In the genomic region with DNA sequence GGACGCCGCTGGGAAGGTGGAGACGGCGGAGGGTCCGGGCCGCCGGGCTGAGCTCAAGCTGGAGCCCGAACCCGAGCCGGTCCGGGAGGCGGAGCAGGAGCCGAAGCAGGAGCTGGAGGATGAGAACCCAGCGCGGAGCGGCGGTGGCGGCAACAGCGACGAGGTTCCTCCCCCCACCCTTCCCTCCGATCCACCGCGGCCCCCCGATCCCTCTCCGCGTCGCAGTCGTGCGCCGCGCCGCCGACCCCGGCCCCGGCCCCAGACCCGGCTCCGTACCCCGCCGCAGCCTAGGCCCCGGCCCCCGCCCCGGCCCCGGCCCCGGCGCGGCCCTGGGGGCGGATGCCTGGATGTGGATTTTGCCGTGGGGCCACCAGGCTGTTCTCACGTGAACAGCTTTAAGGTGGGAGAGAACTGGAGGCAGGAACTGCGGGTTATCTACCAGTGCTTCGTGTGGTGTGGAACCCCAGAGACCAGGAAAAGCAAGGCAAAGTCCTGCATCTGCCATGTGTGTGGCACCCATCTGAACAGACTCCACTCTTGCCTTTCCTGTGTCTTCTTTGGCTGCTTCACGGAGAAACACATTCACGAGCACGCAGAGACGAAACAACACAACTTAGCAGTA, we compare ENCODE assay signal across 8 cellular contexts. TPM values are rescaled to one million over a fixed set of nuclear protein-coding genes. Genes with fewer than 3 reads are reported as not detected.
DNase-seq lines count a peak whose midpoint lies in the region; ATAC-seq and TF ChIP-seq lines count a peak whose summit lies in the region.

No MANE protein-coding gene starts in this region.

- H3K27me3 Mint-ChIP-seq in CD4-positive, CD25-positive, alpha-beta regulatory T cell = no peaks in the 10 kb centered on the region
- H3K27me3 Mint-ChIP-seq in nephron (ENCODE audit: low read depth) = no peaks in the 10 kb centered on the region

- no peaks in the 10 kb centered on the region for H3K36me3 ChIP-seq in CD4-positive, CD25-positive, alpha-beta regulatory T cell (ENCODE audit: control insufficient read depth, insufficient read depth, low read length)
- H3K36me3 ChIP-seq in HAP-1 (replicated peaks) = no peaks in the 10 kb centered on the region; the same call in 1 of the 2 replicates

- H3K4me3 ChIP-seq in CD4-positive, CD25-positive, alpha-beta regulatory T cell (ENCODE audit: low read depth, low read length) = peak overlapping the region; percentile 78
- peak overlapping the region; percentile 65 for H3K4me3 ChIP-seq in HAP-1
- H3K4me3 ChIP-seq in epithelial cell of proximal tubule (ENCODE audit: low read depth, low read length) = peak overlapping the region; percentile 58

- TF ChIP-seq CTCF in RWPE1 (conservative IDR thresholded peaks at IDR 0.05; ENCODE audit: low read depth) (no peak), epithelial cell of proximal tubule (conservative IDR thresholded peaks at IDR 0.05; ENCODE audit: low read depth, low read length) (no peak), nephron (IDR thresholded peaks at IDR 0.05; ENCODE audit: unreplicated experiment in 3 of 3) (no peak), GM20000 (IDR thresholded peaks at IDR 0.05; ENCODE audit: extremely low read depth, missing control alignments) (no peak)

- no peaks in the 10 kb centered on the region for H3K27me3 ChIP-seq in CD4-positive, CD25-positive, alpha-beta regulatory T cell (ENCODE audit: control insufficient read depth, insufficient read depth, low read length)
- H3K27me3 ChIP-seq in HAP-1 (ENCODE audit: low read depth) = no peaks in the 10 kb centered on the region

- H3K4me1 ChIP-seq in CD4-positive, CD25-positive, alpha-beta regulatory T cell (ENCODE audit: control insufficient read depth, insufficient read depth, low read length, poor library complexity, severe bottlenecking) = peaks cover 11% of the 10 kb centered on the region
- peaks cover 8% of the 10 kb centered on the region for H3K4me1 ChIP-seq in HAP-1

- H3K36me3 Mint-ChIP-seq in CD4-positive, CD25-positive, alpha-beta regulatory T cell = no peaks in the 10 kb centered on the region
- peaks cover 35% of the 10 kb centered on the region for H3K36me3 Mint-ChIP-seq in nephron (ENCODE audit: low read depth)

- peak overlapping the region; percentile 58 for H3K27ac ChIP-seq in CD4-positive, CD25-positive, alpha-beta regulatory T cell (ENCODE audit: insufficient read depth, low read length, poor library complexity, severe bottlenecking)
- H3K27ac ChIP-seq in RWPE1 = peak overlapping the region; percentile 77

- in situ Hi-C loops in HAP-1 (cut with MboI; ENCODE audit: low sequenced_read_pairs) = no loop called here

- peak overlapping the region; percentile 85 to 94 (median 90) for H3K4me3 Mint-ChIP-seq in CD4-positive, CD25-positive, alpha-beta regulatory T cell
- H3K4me3 Mint-ChIP-seq in nephron = peak overlapping the region; percentile 81 to 93 (median 90)

- ATAC-seq in CD4-positive, CD25-positive, alpha-beta regulatory T cell (ENCODE audit: low read depth in 2 of 2) = no peak

- H3K9me3 ChIP-seq in CD4-positive, CD25-positive, alpha-beta regulatory T cell (ENCODE audit: control insufficient read depth in 2 of 2, low read length in 2 of 2) = no peaks in the 10 kb centered on the region
- no peaks in the 10 kb centered on the region; the same call in 1 of the 2 replicates for H3K9me3 ChIP-seq in HAP-1

- peak in 1 of 3 donors; percentile 16 for DNase-seq in CD4-positive, CD25-positive, alpha-beta regulatory T cell
- DNase-seq in HAP-1 (ENCODE audit: low spot score in 2 of 2) = peak in 1 of 2 experiments; percentile 9
- peak; percentile 0 for DNase-seq in RWPE1 (ENCODE audit: low spot score)
- DNase-seq in epithelial cell of proximal tubule (ENCODE audit: low read depth) = no peak
- no peak for DNase-seq in GM20000 (ENCODE audit: low spot score)
- DNase-seq in cerebellar nuclear complex (lab: John Stamatoyannopoulos, UW) = no peak
- no peak for DNase-seq in activated CD4-positive, alpha-beta T cell treated with anti-CD3 and anti-CD28 coated beads, Interleukin-2, amount 50 U/mL, for 4 hours

- peaks cover 4 to 45% (median 18%) of the 10 kb centered on the region in 4 donors for H3K4me1 Mint-ChIP-seq in CD4-positive, CD25-positive, alpha-beta regulatory T cell
- H3K4me1 Mint-ChIP-seq in nephron = peaks cover 13% of the 10 kb centered on the region

- CTCF ChIA-PET in RWPE1 (lab: Yijun Ruan, JAX) = no interaction called here

- peak overlapping the region in 2 of 3 donors; percentile 71 to 77 for H3K27ac Mint-ChIP-seq in CD4-positive, CD25-positive, alpha-beta regulatory T cell
- H3K27ac Mint-ChIP-seq in nephron = peak overlapping the region; percentile 85 to 93 (median 93)

- no peaks in the 10 kb centered on the region for H3K9me3 Mint-ChIP-seq in CD4-positive, CD25-positive, alpha-beta regulatory T cell
- H3K9me3 Mint-ChIP-seq in nephron = peaks cover 6% of the 10 kb centered on the region

- POLR2A ChIA-PET in RWPE1 (lab: Yijun Ruan, JAX; ENCODE audit: low non-redundant PET) = no interaction called here

RNA-seq across cellular contexts. Expression of a gene that starts 0.5 kb away (rescaled TPM):
- total RNA-seq in CD4-positive, CD25-positive, alpha-beta regulatory T cell = 2.2 TPM
- under 1 TPM; 0.21 to 0.79 (median 0.40) TPM for polyA plus RNA-seq in CD4-positive, CD25-positive, alpha-beta regulatory T cell
- total RNA-seq in epithelial cell of proximal tubule = 1.8 and 2.7 TPM in 2 replicates

RNA-seq across cellular contexts. Expression of a gene that starts 42.6 kb away (rescaled TPM):
- total RNA-seq in CD4-positive, CD25-positive, alpha-beta regulatory T cell = 1.3 TPM
- polyA plus RNA-seq in CD4-positive, CD25-positive, alpha-beta regulatory T cell = under 1 TPM; 0.05 to 0.99 (median 0.43) TPM
- 3.3 and 5.6 TPM in 2 replicates for total RNA-seq in epithelial cell of proximal tubule

RNA-seq across cellular contexts. Expression of a gene that starts 50.7 kb away (rescaled TPM):
- total RNA-seq in CD4-positive, CD25-positive, alpha-beta regulatory T cell = not detected
- polyA plus RNA-seq in CD4-positive, CD25-positive, alpha-beta regulatory T cell = not detected
- not detected in 2 replicates for total RNA-seq in epithelial cell of proximal tubule
